In the genomic region with DNA sequence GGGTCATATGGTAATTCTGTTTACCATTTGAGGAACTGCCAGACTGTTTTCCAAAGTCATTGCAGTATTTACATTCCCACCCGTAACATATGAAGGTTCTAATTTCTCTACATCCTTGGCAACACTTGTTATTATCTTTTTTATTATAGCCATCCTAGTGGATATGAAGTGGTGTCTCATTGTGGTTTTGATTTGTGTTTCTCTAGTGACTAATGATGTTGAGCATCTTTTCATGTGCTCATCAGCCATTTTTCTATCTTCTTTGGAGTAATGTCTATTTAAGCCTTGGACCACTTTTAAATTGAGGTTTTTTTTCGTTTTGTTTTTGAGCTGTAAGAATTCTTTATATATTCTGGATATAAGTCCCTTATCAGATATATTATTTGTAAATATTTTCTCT, we compare ENCODE assay signal across 27 cellular contexts.
DNase-seq lines count a peak whose midpoint lies in the region; ATAC-seq and TF ChIP-seq lines count a peak whose summit lies in the region.
"Had no signal": no experiment of that assay in that cellular context is flagged by ENCODE, and none has a peak within 500 bp of the region (broad histone marks: within the 10 kb centered on the region; RNA-seq: fewer than 3 reads in every experiment).

No MANE protein-coding gene starts in this region.

- ATAC-seq in psoas muscle (peak in 1 of 4 donors; percentile 45), esophagus mucosa (no peak)
- ATAC-seq: right cardiac atrium; stimulated activated naive CD8-positive, alpha-beta T cell treated with anti-CD3 and anti-CD28 coated beads, Interleukin-15, Interleukin-2, amounts not matched to agents 100 U/mL and 50 U/mL, for 24 hours had no signal

- DNase-seq in NCI-H1092 treated with DMSO at 0.1 percent for 48 hours (lab: John Stamatoyannopoulos, UW) (peak; percentile 24), NCI-H1092 (lab: John Stamatoyannopoulos, UW) (no peak), NCI-H2029 treated with DMSO at 0.1 percent for 48 hours (lab: John Stamatoyannopoulos, UW) (peak; percentile 68), amniotic epithelial cell (ENCODE audit: low read depth) (peak; percentile 15), psoas muscle (no peak), adrenal gland (no peak), NAMALWA (ENCODE audit: low spot score) (no peak)
- DNase-seq: 8988T; activated B cell treated with CpG ODN at 0.5 μM for 24 hours; activated CD4-positive, alpha-beta T cell treated with anti-CD3 and anti-CD28 coated beads, Interleukin-2, amount 10 ng/mL, durations not matched to agents 7 days and 5 days; activated effector memory CD4-positive, alpha-beta T cell treated with anti-CD3 and anti-CD28 coated beads, Interleukin-2, amount 50 U/mL, for 16 hours; activated T-cell treated with anti-CD3 and anti-CD28 coated beads, Interleukin-2, amount 50 U/mL, for 24 hours; aorta; caudate nucleus; CD4-positive, alpha-beta T cell; H7; naive B cell; NCI-H1694; NCI-H2227 treated with DMSO at 0.1 percent for 48 hours; NCI-H774; posterior cingulate gyrus; right cardiac atrium; spleen; stimulated activated CD4-positive, alpha-beta T cell treated with anti-CD3 and anti-CD28 coated beads, Interleukin-2, amount 100 ng/mL, for 24 hours; stimulated activated naive CD8-positive, alpha-beta T cell treated with anti-CD3 and anti-CD28 coated beads, Interleukin-15, Interleukin-2, amounts not matched to agents 100 U/mL and 50 U/mL, for 24 hours had no signal

- H3K27me3 ChIP-seq in psoas muscle (ENCODE audit: insufficient read depth in 3 of 3, low read length in 2 of 3) (no peaks in the 10 kb centered on the region), adrenal gland (no peaks in the 10 kb centered on the region)
- H3K27me3 ChIP-seq: spleen had no signal

- H3K4me1 ChIP-seq in psoas muscle (peaks cover 8% of the 10 kb centered on the region), adrenal gland (replicated peaks in 1 of 2) (no peaks in the 10 kb centered on the region)
- H3K4me1 ChIP-seq: spleen had no signal

- H3K4me3 ChIP-seq in psoas muscle (no peak overlapping the region), adrenal gland (no peak overlapping the region)
- H3K4me3 ChIP-seq: spleen had no signal

- WGBS in psoas muscle, 3 donors = 62 to 85% (median 67%) methylated on average over 2 of the region's 2 CpGs
- 84 to 92% (median 90%) methylated on average over 2 of the region's 2 CpGs for WGBS in adrenal gland, 4 donors

- no peaks in the 10 kb centered on the region for H3K9me3 ChIP-seq in psoas muscle
- no peaks in the 10 kb centered on the region for H3K9me3 ChIP-seq in adrenal gland (replicated peaks in 1 of 3)
- H3K9me3 ChIP-seq: spleen had no signal

- TF ChIP-seq CTCF in psoas muscle (IDR thresholded peaks at IDR 0.05) (no peak), adrenal gland (IDR thresholded peaks at IDR 0.05) (no peak)

- H3K36me3 ChIP-seq in psoas muscle (ENCODE audit: insufficient read depth in 1 of 2, low read depth in 1 of 2) = no peaks in the 10 kb centered on the region
- H3K36me3 ChIP-seq in adrenal gland (replicated peaks in 1 of 2) = no peaks in the 10 kb centered on the region
- H3K36me3 ChIP-seq: spleen had no signal

- H3K27ac ChIP-seq in psoas muscle (peak overlapping the region; percentile 12), adrenal gland (no peak overlapping the region)
- H3K27ac ChIP-seq: HL-60, spleen had no signal

- intact Hi-C loops in psoas muscle (cut with DNase I) (no loop called here), adrenal gland (cut with DNase I) (no loop called here)

- TF ChIP-seq POLR2A in adrenal gland (IDR thresholded peaks at IDR 0.05) = no peak

Comparison
In these comparisons a context has a peak if more than half of its experiments do, and no peak if none do; other contexts are left out.
1. DNase-seq: peak in NCI-H1092 treated with DMSO at 0.1 percent for 48 hours (single experiment), NCI-H2029 treated with DMSO at 0.1 percent for 48 hours (single experiment) and amniotic epithelial cell (single experiment); none in NCI-H1092 (single experiment), psoas muscle (0 of 2), adrenal gland (0 of 7) and NAMALWA (single experiment).